1 cellular context compared by ENCODE assay signal in genomic region chr16:56518435-56518834, GRCh38.
TF ChIP-seq lines count a peak whose summit lies in the region.

No MANE protein-coding gene starts in this region.

TF ChIP-seq in SK-N-SH, 30 proteins besides CTCF, POLR2A, EP300 and RAD21:
- 0 out of 2 replicates have a peak, but pooled peaks have one; percentile 43 for TF ChIP-seq PBX3 (IDR thresholded peaks at IDR 0.05)
- no peak for TF ChIP-seq ZBTB33 (IDR thresholded peaks at IDR 0.05; ENCODE audit: borderline replicate concordance, low read depth)
- peak; percentile 34; the same call in 1 of the 2 replicates for TF ChIP-seq FOSL2 (IDR thresholded peaks at IDR 0.05; ENCODE audit: borderline replicate concordance, low read depth)
- TF ChIP-seq FOXJ3 (CRISPR knock-in tag; IDR thresholded peaks at IDR 0.05): no peak
- no peak for TF ChIP-seq MAX (IDR thresholded peaks at IDR 0.05; ENCODE audit: low read depth)
